In genomic region chr1:206890690-206891089, GRCh38 we compare ENCODE assay signal across 10 cellular contexts. TPM values are rescaled to one million over a fixed set of nuclear protein-coding genes. Genes with fewer than 3 reads are reported as not detected.
DNase-seq lines count a peak whose midpoint lies in the region; ATAC-seq and TF ChIP-seq lines count a peak whose summit lies in the region.
"Had no signal": no experiment of that assay in that cellular context is flagged by ENCODE, and none has a peak within 500 bp of the region (broad histone marks: within the 10 kb centered on the region; RNA-seq: fewer than 3 reads in every experiment).

No MANE protein-coding gene starts in this region.

- H3K36me3 ChIP-seq in PC-3 (ENCODE audit: low read depth, low read length) (no peaks in the 10 kb centered on the region), skeletal muscle satellite cell (ENCODE audit: insufficient read depth, low read length) (no peaks in the 10 kb centered on the region)
- H3K36me3 ChIP-seq: BE2C had no signal

- no peaks in the 10 kb centered on the region for H3K79me2 ChIP-seq in PC-3 (ENCODE audit: low read length)

- no peak for TF ChIP-seq CTCF in PC-3 (conservative IDR thresholded peaks at IDR 0.05; ENCODE audit: low read depth, low read length)

- peaks cover 75% of the 10 kb centered on the region for H3K4me1 ChIP-seq in PC-3 (ENCODE audit: insufficient read depth, low read length)
- peaks cover 57% of the 10 kb centered on the region for H3K4me1 ChIP-seq in skeletal muscle satellite cell (ENCODE audit: control insufficient read depth, insufficient read depth, low read length)

- H3K9ac ChIP-seq in PC-3 (ENCODE audit: low read length) (peak overlapping the region; percentile 88), skeletal muscle satellite cell (ENCODE audit: low read depth, low read length) (peak overlapping the region; percentile 68)

- H3K9me3 Mint-ChIP-seq in activated CD4-positive, alpha-beta memory T cell treated with anti-CD3 and anti-CD28 coated beads for 36 hours = no peaks in the 10 kb centered on the region
- H3K9me3 Mint-ChIP-seq in activated CD4-positive, alpha-beta memory T cell treated with anti-CD3 and anti-CD28 coated beads, Interleukin-2, amount 10 ng/mL, durations not matched to agents 7 days and 5 days = no peaks in the 10 kb centered on the region

- H3K27ac Mint-ChIP-seq in activated CD4-positive, alpha-beta memory T cell treated with anti-CD3 and anti-CD28 coated beads for 36 hours = peak overlapping the region; percentile 69
- no peak overlapping the region for H3K27ac Mint-ChIP-seq in activated CD4-positive, alpha-beta memory T cell treated with anti-CD3 and anti-CD28 coated beads, Interleukin-2, amount 10 ng/mL, durations not matched to agents 7 days and 5 days

- H3K4me3 Mint-ChIP-seq in activated CD4-positive, alpha-beta memory T cell treated with anti-CD3 and anti-CD28 coated beads for 36 hours = no peak overlapping the region
- no peak overlapping the region for H3K4me3 Mint-ChIP-seq in activated CD4-positive, alpha-beta memory T cell treated with anti-CD3 and anti-CD28 coated beads, Interleukin-2, amount 10 ng/mL, durations not matched to agents 7 days and 5 days

- no peaks in the 10 kb centered on the region for H3K36me3 Mint-ChIP-seq in activated CD4-positive, alpha-beta memory T cell treated with anti-CD3 and anti-CD28 coated beads for 36 hours
- H3K36me3 Mint-ChIP-seq in activated CD4-positive, alpha-beta memory T cell treated with anti-CD3 and anti-CD28 coated beads, Interleukin-2, amount 10 ng/mL, durations not matched to agents 7 days and 5 days (ENCODE audit: low read depth) = no peaks in the 10 kb centered on the region

- intact Hi-C loops in activated CD4-positive, alpha-beta memory T cell treated with anti-CD3 and anti-CD28 coated beads for 36 hours (cut with micrococcal nuclease) = loop anchor here (10.0 kb wide), 1 partner anchor 386 kb away; the partner anchor contains the start of gene RASSF5
- intact Hi-C loops in PC-3 (cut with micrococcal nuclease) = loop anchor here (1.0 kb wide), 2 partner anchors 21 to 25 kb away; partner anchors contain the start of gene IL20

- no peaks in the 10 kb centered on the region for H4K20me1 ChIP-seq in PC-3 (ENCODE audit: low read length)

- peak overlapping the region; percentile 92 for H3K27ac ChIP-seq in PC-3 (ENCODE audit: low read length)

- H3K27me3 Mint-ChIP-seq in activated CD4-positive, alpha-beta memory T cell treated with anti-CD3 and anti-CD28 coated beads for 36 hours = peaks cover 3% of the 10 kb centered on the region
- peaks cover 8% of the 10 kb centered on the region for H3K27me3 Mint-ChIP-seq in activated CD4-positive, alpha-beta memory T cell treated with anti-CD3 and anti-CD28 coated beads, Interleukin-2, amount 10 ng/mL, durations not matched to agents 7 days and 5 days

- H3K4me1 Mint-ChIP-seq in activated CD4-positive, alpha-beta memory T cell treated with anti-CD3 and anti-CD28 coated beads for 36 hours (ENCODE audit: low read depth) = peaks cover 53% of the 10 kb centered on the region
- peaks cover 35% of the 10 kb centered on the region for H3K4me1 Mint-ChIP-seq in activated CD4-positive, alpha-beta memory T cell treated with anti-CD3 and anti-CD28 coated beads, Interleukin-2, amount 10 ng/mL, durations not matched to agents 7 days and 5 days

- peak overlapping the region; percentile 8; the same call in 1 of the 2 replicates for H2AFZ ChIP-seq in PC-3 (ENCODE audit: low read length)

- H3K9me3 ChIP-seq in PC-3 (ENCODE audit: low read length) = no peaks in the 10 kb centered on the region
- H3K9me3 ChIP-seq in skeletal muscle satellite cell (replicated peaks; ENCODE audit: low read length) = no peaks in the 10 kb centered on the region
- H3K9me3 ChIP-seq: BE2C had no signal

- H3K27me3 ChIP-seq in PC-3 (ENCODE audit: low read length) (no peaks in the 10 kb centered on the region), skeletal muscle satellite cell (ENCODE audit: control insufficient read depth, insufficient read depth, low read length) (no peaks in the 10 kb centered on the region)
- H3K27me3 ChIP-seq: BE2C had no signal

- ATAC-seq in PC-3 (peak; percentile 60), GM18907 (IDR thresholded peaks at IDR 0.05; ENCODE audit: unreplicated experiment) (no peak), HG03469 (IDR thresholded peaks at IDR 0.05; ENCODE audit: unreplicated experiment) (no peak)
- ATAC-seq: left colon had no signal

- H3K4me2 ChIP-seq in PC-3 (ENCODE audit: low read length) = peak overlapping the region; percentile 81
- peak overlapping the region; percentile 62 for H3K4me2 ChIP-seq in skeletal muscle satellite cell (ENCODE audit: low read length)

- CTCF ChIA-PET in activated CD4-positive, alpha-beta memory T cell treated with anti-CD3 and anti-CD28 coated beads for 36 hours (lab: Charles Lee) = interaction anchor here (1.0 to 1.1 kb wide), 2 partner anchors 18 to 25 kb away, joined by 4 to 5 read pairs; partner anchors contain the start of gene IL20
- CTCF ChIA-PET in activated CD4-positive, alpha-beta memory T cell treated with anti-CD3 and anti-CD28 coated beads, Interleukin-2, amount 10 ng/mL, durations not matched to agents 7 days and 5 days (lab: Charles Lee) = interaction anchor here (0.9 to 1.1 kb wide), 2 partner anchors 22 to 278 kb away, joined by 3 to 4 read pairs; no protein-coding TSS in a partner anchor
- CTCF ChIA-PET in PC-3 (lab: Charles Lee) = interaction anchor here (0.6 to 1.9 kb wide), 7 partner anchors 14 to 419 kb away, joined by 3 to 16 read pairs (median 5); partner anchors contain the start of gene IL20

- POLR2A ChIA-PET in activated CD4-positive, alpha-beta memory T cell treated with anti-CD3 and anti-CD28 coated beads for 36 hours (lab: Charles Lee) = interaction anchor here (1.2 kb wide), 1 partner anchor 14 kb away, joined by 3 read pairs; no protein-coding TSS in a partner anchor
- POLR2A ChIA-PET in activated CD4-positive, alpha-beta memory T cell treated with anti-CD3 and anti-CD28 coated beads, Interleukin-2, amount 10 ng/mL, durations not matched to agents 7 days and 5 days (lab: Charles Lee) = no interaction called here
- POLR2A ChIA-PET in PC-3 (lab: Charles Lee; ENCODE audit: unreplicated experiment) = interaction anchor here (0.6 to 1.4 kb wide), 6 partner anchors 10 to 142 kb away, joined by 3 to 19 read pairs (median 3); partner anchors contain the start of gene C1orf116

- H3F3A ChIP-seq in PC-3 (ENCODE audit: low read length, unreplicated experiment) = peaks cover 5% of the 10 kb centered on the region

- no peaks in the 10 kb centered on the region for H3K9me2 ChIP-seq in PC-3 (replicated peaks; ENCODE audit: low read length)

- DNase-seq in activated CD4-positive, alpha-beta memory T cell treated with anti-CD3 and anti-CD28 coated beads for 36 hours = no peak
- DNase-seq in activated CD4-positive, alpha-beta memory T cell treated with anti-CD3 and anti-CD28 coated beads, Interleukin-2, amount 10 ng/mL, durations not matched to agents 7 days and 5 days = no peak
- DNase-seq in PC-3 (peak; percentile 96), epidermal melanocyte (ENCODE audit: insufficient read length, low spot score) (peak; percentile 62), DMS53 treated with DMSO at 0.1 percent for 48 hours (lab: John Stamatoyannopoulos, UW; ENCODE audit: unreplicated experiment) (no peak)
- DNase-seq: BE2C had no signal

- H3K4me3 ChIP-seq in PC-3 (ENCODE audit: low read length) (peak overlapping the region; percentile 48), skeletal muscle satellite cell (ENCODE audit: low read length) (peak overlapping the region; percentile 35)

- BruUV-seq in PC-3 (replicated peaks; lab: Mats Ljungman, UMichigan) = no TSS peak

RNA-seq across cellular contexts. Expression of gene IL24, which starts 6.6 kb away (rescaled TPM):
- 10 to 100 TPM in 1 of 2 experiments, 1 to 10 TPM in 1; 9.8 to 10.0 TPM for total RNA-seq in activated CD4-positive, alpha-beta memory T cell treated with anti-CD3 and anti-CD28 coated beads for 36 hours
- total RNA-seq in activated CD4-positive, alpha-beta memory T cell treated with anti-CD3 and anti-CD28 coated beads, Interleukin-2, amount 10 ng/mL, durations not matched to agents 7 days and 5 days = not detected
- total RNA-seq in PC-3 (2014; rRNA removed) = 1.8 and 1.9 TPM in 2 replicates
- not detected in 2 replicates for total RNA-seq in skeletal muscle satellite cell (2012; rRNA removed)
- total RNA-seq: left colon had no signal

RNA-seq across cellular contexts. Expression of gene IL20, which starts 25.3 kb away (rescaled TPM):
- total RNA-seq in activated CD4-positive, alpha-beta memory T cell treated with anti-CD3 and anti-CD28 coated beads for 36 hours = not detected
- total RNA-seq in activated CD4-positive, alpha-beta memory T cell treated with anti-CD3 and anti-CD28 coated beads, Interleukin-2, amount 10 ng/mL, durations not matched to agents 7 days and 5 days = not detected
- not detected in 2 replicates for total RNA-seq in PC-3 (2014; rRNA removed)
- total RNA-seq in skeletal muscle satellite cell (2012; rRNA removed) = not detected in 2 replicates
- total RNA-seq: left colon had no signal

RNA-seq across cellular contexts. Expression of gene FCMR, which starts 31.1 kb away (rescaled TPM):
- 10 to 100 TPM; 65.7 to 73.0 TPM for total RNA-seq in activated CD4-positive, alpha-beta memory T cell treated with anti-CD3 and anti-CD28 coated beads for 36 hours
- 100 to 1,000 TPM; 117 to 121 TPM for total RNA-seq in activated CD4-positive, alpha-beta memory T cell treated with anti-CD3 and anti-CD28 coated beads, Interleukin-2, amount 10 ng/mL, durations not matched to agents 7 days and 5 days
- total RNA-seq in PC-3 (2014; rRNA removed) = 1.5 and 4.6 TPM in 2 replicates
- not detected in 2 replicates for total RNA-seq in skeletal muscle satellite cell (2012; rRNA removed)

RNA-seq across cellular contexts. Expression of gene PIGR, which starts 55.6 kb away (rescaled TPM):
- under 1 TPM; 0.10 TPM for total RNA-seq in activated CD4-positive, alpha-beta memory T cell treated with anti-CD3 and anti-CD28 coated beads for 36 hours
- total RNA-seq in activated CD4-positive, alpha-beta memory T cell treated with anti-CD3 and anti-CD28 coated beads, Interleukin-2, amount 10 ng/mL, durations not matched to agents 7 days and 5 days = not detected
- not detected in 2 replicates for total RNA-seq in PC-3 (2014; rRNA removed)
- not detected in 2 replicates for total RNA-seq in skeletal muscle satellite cell (2012; rRNA removed)

Comparison
In these comparisons a context has a peak if more than half of its experiments do, and no peak if none do; other contexts are left out.
1. DNase-seq: peak in PC-3 (single experiment) and epidermal melanocyte (single experiment); none in activated CD4-positive, alpha-beta memory T cell treated with anti-CD3 and anti-CD28 coated beads for 36 hours (single experiment), activated CD4-positive, alpha-beta memory T cell treated with anti-CD3 and anti-CD28 coated beads, Interleukin-2, amount 10 ng/mL, durations not matched to agents 7 days and 5 days (single experiment) and DMS53 treated with DMSO at 0.1 percent for 48 hours (single experiment).
2. RNA of gene FCMR, which starts 31.1 kb away (total RNA-seq): 117 to 121 TPM in activated CD4-positive, alpha-beta memory T cell treated with anti-CD3 and anti-CD28 coated beads, Interleukin-2, amount 10 ng/mL, durations not matched to agents 7 days and 5 days and 65.7 to 73.0 TPM in activated CD4-positive, alpha-beta memory T cell treated with anti-CD3 and anti-CD28 coated beads for 36 hours; 1.5 to 4.6 TPM in PC-3; every median in the first group is over 10 times any median in the second.